In genomic region chr17:58084317-58084981, GRCh38 we compare ENCODE assay signal across 8 cellular contexts. TPM values are rescaled to one million over a fixed set of nuclear protein-coding genes. Genes with fewer than 3 reads are reported as not detected.
DNase-seq lines count a peak whose midpoint lies in the region; ATAC-seq and TF ChIP-seq lines count a peak whose summit lies in the region.

No MANE protein-coding gene starts in this region.

- intact Hi-C loops in esophagus muscularis mucosa (cut with DNase I) (loop anchor here (2.0 to 5.0 kb wide), 2 partner anchors 78 to 237 kb away; partner anchors contain the start of gene SRSF1), upper lobe of right lung (cut with DNase I) (no loop called here)

- H3K27me3 Mint-ChIP-seq in nephron (ENCODE audit: low read depth) = no peaks in the 10 kb centered on the region

- H3K9me3 ChIP-seq in esophagus muscularis mucosa (no peaks in the 10 kb centered on the region), upper lobe of right lung (no peaks in the 10 kb centered on the region)

- peak overlapping the region; percentile 89 to 92 (median 89) for H3K4me3 Mint-ChIP-seq in nephron

- no peak for TF ChIP-seq POLR2A in esophagus muscularis mucosa (IDR thresholded peaks at IDR 0.05; ENCODE audit: low read depth)

- H3K36me3 ChIP-seq in ACC112 (ENCODE audit: insufficient read depth, low read length) (peaks cover 8% of the 10 kb centered on the region; the same call in 1 of the 2 replicates), esophagus muscularis mucosa (peaks cover 10 to 36% (median 24%) of the 10 kb centered on the region in 4 donors), upper lobe of right lung (peaks cover 38% of the 10 kb centered on the region)

- H3K4me3 ChIP-seq in ACC112 (ENCODE audit: low read depth, low read length) (peak overlapping the region; percentile 100), esophagus muscularis mucosa (peak overlapping the region; percentile 96 to 100 (median 99)), upper lobe of right lung (peak overlapping the region; percentile 92)

- peak in 2 of 3 experiments; percentile 2 to 14 for TF ChIP-seq CTCF in esophagus muscularis mucosa (IDR thresholded peaks at IDR 0.05)
- peak in 1 of 3 experiments; percentile 11 for TF ChIP-seq CTCF in nephron (IDR thresholded peaks at IDR 0.05; ENCODE audit: unreplicated experiment in 3 of 3)
- no peak for TF ChIP-seq CTCF in upper lobe of right lung (IDR thresholded peaks at IDR 0.05)

- H3K27me3 ChIP-seq in ACC112 (ENCODE audit: insufficient read depth, low read length) = peaks cover 10% of the 10 kb centered on the region
- H3K27me3 ChIP-seq in esophagus muscularis mucosa = peaks cover 0 to 6% (median 0%) of the 10 kb centered on the region in 4 donors
- H3K27me3 ChIP-seq in upper lobe of right lung = no peaks in the 10 kb centered on the region

- DNase-seq in NCI-H345 (lab: John Stamatoyannopoulos, UW) = peak; percentile 41
- DNase-seq in activated T-cell treated with anti-CD3 and anti-CD28 coated beads for 48 hours (ENCODE audit: low read depth) = peak; percentile 21
- DNase-seq in esophagus muscularis mucosa (ENCODE audit: extremely low spot score) = peak; percentile 89
- DNase-seq in upper lobe of right lung = peak; percentile 65

- peaks cover 35% of the 10 kb centered on the region for H3K36me3 Mint-ChIP-seq in nephron (ENCODE audit: low read depth)

- H3K4me1 ChIP-seq in ACC112 (ENCODE audit: control insufficient read depth, insufficient read depth, low read length, unreplicated experiment) = peaks cover 17% of the 10 kb centered on the region
- peaks cover 46 to 62% (median 55%) of the 10 kb centered on the region in 4 donors for H3K4me1 ChIP-seq in esophagus muscularis mucosa
- H3K4me1 ChIP-seq in upper lobe of right lung = peaks cover 29% of the 10 kb centered on the region

- no peaks in the 10 kb centered on the region for H3K9me3 Mint-ChIP-seq in nephron

- peaks cover 66% of the 10 kb centered on the region for H3K4me1 Mint-ChIP-seq in nephron

- H2AFZ ChIP-seq in ACC112 (ENCODE audit: low read length, unreplicated experiment) = peak overlapping the region; percentile 68

- ATAC-seq in GM18907 (IDR thresholded peaks at IDR 0.05; ENCODE audit: unreplicated experiment) (peak; percentile 4), upper lobe of right lung (peak; percentile 5), HG02852 (IDR thresholded peaks at IDR 0.05; ENCODE audit: unreplicated experiment) (no peak)

- H3K27ac Mint-ChIP-seq in nephron = peak overlapping the region; percentile 34 to 74 (median 67)

- H3K79me2 ChIP-seq in ACC112 (ENCODE audit: control insufficient read depth, insufficient read depth, low read length, unreplicated experiment) = peaks cover 54% of the 10 kb centered on the region

- TF ChIP-seq EP300 in esophagus muscularis mucosa (IDR thresholded peaks at IDR 0.05) = no peak

- peak overlapping the region; percentile 7; the same call in 1 of the 2 replicates for H3K27ac ChIP-seq in ACC112 (ENCODE audit: low read depth, low read length)
- H3K27ac ChIP-seq in esophagus muscularis mucosa (replicated peaks in 1 of 4) = peak overlapping the region; percentile 95 to 99 (median 98)
- H3K27ac ChIP-seq in upper lobe of right lung = peak overlapping the region; percentile 92

- WGBS in esophagus muscularis mucosa = 0% methylated on average over 3 of the region's 7 CpGs

RNA-seq across cellular contexts. Expression of gene DYNLL2, which starts 1.2 kb away (rescaled TPM):
- total RNA-seq in esophagus muscularis mucosa (10 to 100 TPM; 22.2 to 37.0 (median 36.3) TPM), upper lobe of right lung (37.8 TPM)

Comparison
In these comparisons a context has a peak if more than half of its experiments do, and no peak if none do; other contexts are left out.
1. H3K27ac ChIP-seq: peak in every context shown above with its lines; median percentile 98 in esophagus muscularis mucosa; 92 in upper lobe of right lung; 7 in ACC112.
2. DNase-seq: peak in every context shown above with its lines; median percentile 89 in esophagus muscularis mucosa; 65 in upper lobe of right lung; 41 in NCI-H345; 21 in activated T-cell treated with anti-CD3 and anti-CD28 coated beads for 48 hours.